Comparison of ENCODE assay signal across 12 cellular contexts in the genomic region with DNA sequence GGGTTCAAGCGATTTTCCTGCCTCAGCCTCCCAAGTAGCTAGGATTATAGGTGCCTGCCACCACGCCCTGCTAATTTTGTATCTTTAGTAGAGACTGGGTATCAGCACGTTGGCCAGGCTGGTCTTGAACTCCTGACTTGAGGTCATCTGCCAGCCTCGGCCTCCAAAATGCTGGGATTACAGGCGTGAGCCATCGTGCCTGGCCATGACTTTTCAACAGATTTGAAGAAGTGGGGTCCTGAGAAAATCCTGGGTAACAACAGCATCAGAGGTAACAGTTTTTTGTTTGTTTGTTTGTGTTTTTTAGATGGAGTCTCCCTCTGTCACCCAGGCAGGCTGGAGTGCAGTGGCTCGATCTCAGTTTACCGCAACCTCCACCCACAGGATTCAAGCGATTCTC. TPM values are rescaled to one million over a fixed set of nuclear protein-coding genes. Genes with fewer than 3 reads are reported as not detected.
A peak's percentile ranks its signal among the peaks of the same experiment; 100 is the strongest.
DNase-seq lines count a peak whose midpoint lies in the region; ATAC-seq, FAIRE-seq and TF ChIP-seq lines count a peak whose summit lies in the region.
"Had no signal": no experiment of that assay in that cellular context is flagged by ENCODE, and none has a peak within 500 bp of the region (broad histone marks: within the 10 kb centered on the region; RNA-seq: fewer than 3 reads in every experiment).

No MANE protein-coding gene starts in this region.

- no peak for TF ChIP-seq CTCF in heart right ventricle (IDR thresholded peaks at IDR 0.05)
- TF ChIP-seq CTCF in type B pancreatic cell (conservative IDR thresholded peaks at IDR 0.05): no peak

- intact Hi-C loops in heart right ventricle (cut with DNase I): loop anchor here in 8 of 10 donors (2.0 to 10.0 kb wide), 7 partner anchors 16 to 360 kb away; a partner anchor contains a TSS
- intact Hi-C loops in cardiac septum (cut with DNase I): loop anchor here (1.0 to 10.0 kb wide), 5 partner anchors 17 to 1050 kb away; a partner anchor contains a TSS

- ATAC-seq in heart right ventricle: no peak
- ATAC-seq in activated naive CD8-positive, alpha-beta T cell treated with anti-CD3 and anti-CD28 coated beads, Interleukin-2, amount 10 ng/mL, durations not matched to agents 7 days and 5 days (ENCODE audit: low read depth): no peak
- ATAC-seq in HG02623 (IDR thresholded peaks at IDR 0.05; ENCODE audit: unreplicated experiment): no peak
- no peak for ATAC-seq in HG03135 (IDR thresholded peaks at IDR 0.05; ENCODE audit: unreplicated experiment)

- WGBS in heart right ventricle, 2 donors: 91 to 92% methylated on average over 9 of the region's 9 CpGs
- WGBS in mesenchymal stem cell: 93% methylated on average over 9 of the region's 9 CpGs
- 79 to 92% (median 81%) methylated on average over 9 of the region's 9 CpGs for WGBS in small intestine, 3 donors

- H3K9me3 ChIP-seq in heart right ventricle (no peaks in the 10 kb centered on the region), mesenchymal stem cell (ENCODE audit: control insufficient read depth, low read length) (no peaks in the 10 kb centered on the region), small intestine (ENCODE audit: control insufficient read depth, low read depth) (no peaks in the 10 kb centered on the region)

- no peak overlapping the region for H2BK5ac ChIP-seq in mesenchymal stem cell (ENCODE audit: low read depth, low read length, poor library complexity, severe bottlenecking)

- peaks cover 1% of the 10 kb centered on the region for H3K36me3 Mint-ChIP-seq in activated naive CD8-positive, alpha-beta T cell treated with anti-CD3 and anti-CD28 coated beads, Interleukin-2, amount 10 ng/mL, durations not matched to agents 7 days and 5 days
- H3K36me3 Mint-ChIP-seq in type B pancreatic cell: peaks cover 5% of the 10 kb centered on the region

- POLR2A ChIA-PET in activated naive CD8-positive, alpha-beta T cell treated with anti-CD3 and anti-CD28 coated beads, Interleukin-2, amount 10 ng/mL, durations not matched to agents 7 days and 5 days (lab: Charles Lee): interaction anchor here (0.6 to 9.6 kb wide), 5 partner anchors 15 to 352 kb away, joined by 3 to 361 read pairs (median 11); no protein-coding TSS in a partner anchor

- H3K9ac ChIP-seq in mesenchymal stem cell (ENCODE audit: low read length): peak overlapping the region; percentile 99

- H3K4me3 Mint-ChIP-seq in activated naive CD8-positive, alpha-beta T cell treated with anti-CD3 and anti-CD28 coated beads, Interleukin-2, amount 10 ng/mL, durations not matched to agents 7 days and 5 days: peak overlapping the region; percentile 76
- H3K4me3 Mint-ChIP-seq in type B pancreatic cell: peak overlapping the region; percentile 78

- H3K18ac ChIP-seq in mesenchymal stem cell (ENCODE audit: low read depth in 1 of 2, low read length in 2 of 2): no peak overlapping the region

- H3K79me1 ChIP-seq in mesenchymal stem cell (replicated peaks; ENCODE audit: low read length, poor library complexity, severe bottlenecking): peaks cover 4% of the 10 kb centered on the region

- H3K36me3 ChIP-seq in heart right ventricle (peaks cover 0 to 43% (median 13%) of the 10 kb centered on the region in 9 donors), mesenchymal stem cell (ENCODE audit: control insufficient read depth in 1 of 2, insufficient read depth in 2 of 2, low read depth in 1 of 2, low read length in 2 of 2) (peaks cover 11 to 21% of the 10 kb centered on the region in 2 experiments), small intestine (ENCODE audit: control insufficient read depth in 2 of 2, insufficient read depth in 2 of 2, low read length in 2 of 2) (peaks cover 2 to 4% of the 10 kb centered on the region in 2 donors)

- H3K4me2 ChIP-seq in mesenchymal stem cell (ENCODE audit: low read length, poor library complexity, severe bottlenecking): no peak overlapping the region

- DNase-seq in heart right ventricle (no peak), cardiac septum (ENCODE audit: low spot score) (no peak), mesenchymal stem cell (peak; percentile 78), type B pancreatic cell (ENCODE audit: extremely low spot score, unreplicated experiment) (no peak), small intestine (no peak)
- no peak for DNase-seq in activated naive CD8-positive, alpha-beta T cell treated with anti-CD3 and anti-CD28 coated beads, Interleukin-2, amount 10 ng/mL, durations not matched to agents 7 days and 5 days
- DNase-seq: activated gamma-delta T cell, kidney, NCI-H446 treated with DMSO at 0.1 percent for 48 hours had no signal

- H3K4me1 Mint-ChIP-seq in activated naive CD8-positive, alpha-beta T cell treated with anti-CD3 and anti-CD28 coated beads, Interleukin-2, amount 10 ng/mL, durations not matched to agents 7 days and 5 days: peaks cover 32% of the 10 kb centered on the region
- peaks cover 25% of the 10 kb centered on the region for H3K4me1 Mint-ChIP-seq in type B pancreatic cell (ENCODE audit: unreplicated experiment)

- H3K27me3 ChIP-seq in heart right ventricle (no peaks in the 10 kb centered on the region), mesenchymal stem cell (ENCODE audit: control insufficient read depth in 1 of 2, insufficient read depth in 1 of 2, low read length in 2 of 2) (no peaks in the 10 kb centered on the region), small intestine (ENCODE audit: control insufficient read depth in 2 of 2, insufficient read depth in 2 of 2, low read length in 2 of 2) (no peaks in the 10 kb centered on the region)

- H4K8ac ChIP-seq in mesenchymal stem cell (ENCODE audit: low read length): no peak overlapping the region

- no peak for FAIRE-seq in small intestine (lab: Jason Lieb, UNC)
- FAIRE-seq: kidney had no signal

- no peak overlapping the region for H2AFZ ChIP-seq in mesenchymal stem cell (ENCODE audit: low read depth, low read length)

- H3K4ac ChIP-seq in mesenchymal stem cell (ENCODE audit: low read depth in 1 of 2, low read length in 2 of 2): no peak overlapping the region

- no peak overlapping the region for H3K23ac ChIP-seq in mesenchymal stem cell (ENCODE audit: low read length in 2 of 2)

- H3K14ac ChIP-seq in mesenchymal stem cell (ENCODE audit: low read length in 2 of 2): no peak overlapping the region

- peak overlapping the region; percentile 87 for H3K27ac Mint-ChIP-seq in activated naive CD8-positive, alpha-beta T cell treated with anti-CD3 and anti-CD28 coated beads, Interleukin-2, amount 10 ng/mL, durations not matched to agents 7 days and 5 days
- H3K27ac Mint-ChIP-seq in type B pancreatic cell: peak overlapping the region; percentile 88

- H4K91ac ChIP-seq in mesenchymal stem cell (ENCODE audit: low read length): no peak overlapping the region

- no peaks in the 10 kb centered on the region for H3K9me3 Mint-ChIP-seq in activated naive CD8-positive, alpha-beta T cell treated with anti-CD3 and anti-CD28 coated beads, Interleukin-2, amount 10 ng/mL, durations not matched to agents 7 days and 5 days
- no peaks in the 10 kb centered on the region for H3K9me3 Mint-ChIP-seq in type B pancreatic cell

- peak overlapping the region in 8 of 10 donors; percentile 32 to 100 (median 99) for H3K27ac ChIP-seq in heart right ventricle
- H3K27ac ChIP-seq in mesenchymal stem cell (ENCODE audit: low read length, poor library complexity, severe bottlenecking): no peak overlapping the region
- H3K27ac ChIP-seq in small intestine (ENCODE audit: low read depth in 1 of 2, low read length in 1 of 2): peak overlapping the region in 1 of 2 donors; percentile 99

- H2AK5ac ChIP-seq in mesenchymal stem cell (ENCODE audit: low read length, severe bottlenecking): no peak overlapping the region

- H3K4me1 ChIP-seq in heart right ventricle (peaks cover 7 to 41% (median 31%) of the 10 kb centered on the region in 9 donors), mesenchymal stem cell (ENCODE audit: control insufficient read depth, insufficient read depth, low read depth, low read length) (peaks cover 27% of the 10 kb centered on the region), small intestine (ENCODE audit: control insufficient read depth in 2 of 2, insufficient read depth in 1 of 2, low read depth in 1 of 2, low read length in 1 of 2) (no peaks in the 10 kb centered on the region)

- H3K27me3 Mint-ChIP-seq in activated naive CD8-positive, alpha-beta T cell treated with anti-CD3 and anti-CD28 coated beads, Interleukin-2, amount 10 ng/mL, durations not matched to agents 7 days and 5 days: no peaks in the 10 kb centered on the region
- H3K27me3 Mint-ChIP-seq in type B pancreatic cell: no peaks in the 10 kb centered on the region

- H2BK120ac ChIP-seq in mesenchymal stem cell (ENCODE audit: low read depth, low read length): peak overlapping the region; percentile 29

- no peak overlapping the region for H2BK15ac ChIP-seq in mesenchymal stem cell (ENCODE audit: low read depth, poor library complexity, severe bottlenecking)

- peak overlapping the region in 1 of 10 donors; percentile 100 for H3K4me3 ChIP-seq in heart right ventricle
- no peak overlapping the region for H3K4me3 ChIP-seq in mesenchymal stem cell (ENCODE audit: insufficient read depth in 1 of 2, low read depth in 1 of 2, low read length in 2 of 2)
- H3K4me3 ChIP-seq in small intestine (ENCODE audit: low read depth in 1 of 2, low read length in 2 of 2): no peak overlapping the region

- H2BK12ac ChIP-seq in mesenchymal stem cell (ENCODE audit: low read length in 2 of 2): no peak overlapping the region

RNA-seq across cellular contexts. Expression of a gene that starts 3.6 kb away (rescaled TPM):
- total RNA-seq in heart right ventricle: 100 to 1,000 TPM in 4 of 10 donors, 10 to 100 TPM in 6; 22.4 to 247 (median 70.0) TPM
- polyA plus RNA-seq in heart right ventricle: 10 to 100 TPM; 41.2 to 65.4 TPM
- 97.7 TPM for total RNA-seq in cardiac septum
- total RNA-seq in activated naive CD8-positive, alpha-beta T cell treated with anti-CD3 and anti-CD28 coated beads, Interleukin-2, amount 10 ng/mL, durations not matched to agents 7 days and 5 days: 10 to 100 TPM; 82.7 to 84.6 TPM
- 273 TPM for polyA plus RNA-seq in mesenchymal stem cell (2013, experiment 1 of 2)
- polyA plus RNA-seq in mesenchymal stem cell (2013, experiment 2 of 2): 264 TPM
- total RNA-seq in type B pancreatic cell (ENCODE audit: low replicate concordance): 31.3 and 116 TPM in 2 replicates
- polyA plus RNA-seq in small intestine: 100 to 1,000 TPM in 1 of 3 donors, 10 to 100 TPM in 2; 44.7 to 214 (median 54.6) TPM

RNA-seq across cellular contexts. Expression of a gene that starts 6.7 kb away (rescaled TPM):
- total RNA-seq in heart right ventricle: 100 to 1,000 TPM; 532 to 789 (median 744) TPM
- 100 to 1,000 TPM; 235 to 827 TPM for polyA plus RNA-seq in heart right ventricle
- 595 TPM for total RNA-seq in cardiac septum
- 100 to 1,000 TPM; 170 to 181 TPM for total RNA-seq in activated naive CD8-positive, alpha-beta T cell treated with anti-CD3 and anti-CD28 coated beads, Interleukin-2, amount 10 ng/mL, durations not matched to agents 7 days and 5 days
- 139 TPM for polyA plus RNA-seq in mesenchymal stem cell (2013, experiment 1 of 2)
- polyA plus RNA-seq in mesenchymal stem cell (2013, experiment 2 of 2): 142 TPM
- 416 and 497 TPM in 2 replicates for total RNA-seq in type B pancreatic cell (ENCODE audit: low replicate concordance)
- 100 to 1,000 TPM; 390 to 523 (median 442) TPM for polyA plus RNA-seq in small intestine

RNA-seq across cellular contexts. Expression of a gene that starts 6.9 kb away (rescaled TPM):
- total RNA-seq in heart right ventricle (1 to 10 TPM in 9 of 10 donors, under 1 TPM in 1; 0.72 to 4.8 (median 2.4) TPM), cardiac septum (0.94 TPM), type B pancreatic cell (ENCODE audit: low replicate concordance) (10.1 and 19.4 TPM in 2 replicates)
- polyA plus RNA-seq in heart right ventricle (1 to 10 TPM; 2.7 to 3.8 TPM), small intestine (1 to 10 TPM in 2 of 3 donors, not detected in 1; 3.1 to 4.0 TPM)
- total RNA-seq in activated naive CD8-positive, alpha-beta T cell treated with anti-CD3 and anti-CD28 coated beads, Interleukin-2, amount 10 ng/mL, durations not matched to agents 7 days and 5 days: 10 to 100 TPM in 1 of 2 experiments, 1 to 10 TPM in 1; 5.8 to 10.8 TPM
- 4.3 TPM for polyA plus RNA-seq in mesenchymal stem cell (2013, experiment 1 of 2)
- 4.1 TPM for polyA plus RNA-seq in mesenchymal stem cell (2013, experiment 2 of 2)
- total RNA-seq: LHCN-M2 had no signal

RNA-seq across cellular contexts. Expression of a gene that starts 11.4 kb away (rescaled TPM):
- total RNA-seq in heart right ventricle: 1 to 10 TPM; 1.9 to 5.7 (median 4.1) TPM
- polyA plus RNA-seq in heart right ventricle: 1 to 10 TPM; 3.1 to 6.9 TPM
- 4.4 TPM for total RNA-seq in cardiac septum
- 10 to 100 TPM; 46.2 to 47.8 TPM for total RNA-seq in activated naive CD8-positive, alpha-beta T cell treated with anti-CD3 and anti-CD28 coated beads, Interleukin-2, amount 10 ng/mL, durations not matched to agents 7 days and 5 days
- 2.8 TPM for polyA plus RNA-seq in mesenchymal stem cell (2013, experiment 1 of 2)
- 2.9 TPM for polyA plus RNA-seq in mesenchymal stem cell (2013, experiment 2 of 2)
- 13.7 and 37.2 TPM in 2 replicates for total RNA-seq in type B pancreatic cell (ENCODE audit: low replicate concordance)
- 10 to 100 TPM in 1 of 3 donors, 1 to 10 TPM in 2; 3.1 to 22.3 (median 7.0) TPM for polyA plus RNA-seq in small intestine

RNA-seq across cellular contexts. Expression of a gene that starts 19.6 kb away (rescaled TPM):
- total RNA-seq in heart right ventricle: 10 to 100 TPM; 47.8 to 79.3 (median 57.8) TPM
- 100 to 1,000 TPM in 1 of 2 donors, 10 to 100 TPM in 1; 29.7 to 173 TPM for polyA plus RNA-seq in heart right ventricle
- 101 TPM for total RNA-seq in cardiac septum
- 10 to 100 TPM; 20.0 to 20.3 TPM for total RNA-seq in activated naive CD8-positive, alpha-beta T cell treated with anti-CD3 and anti-CD28 coated beads, Interleukin-2, amount 10 ng/mL, durations not matched to agents 7 days and 5 days
- polyA plus RNA-seq in mesenchymal stem cell (2013, experiment 1 of 2): 10.8 TPM
- 10.4 TPM for polyA plus RNA-seq in mesenchymal stem cell (2013, experiment 2 of 2)
- 50.1 and 55.0 TPM in 2 replicates for total RNA-seq in type B pancreatic cell (ENCODE audit: low replicate concordance)
- 100 to 1,000 TPM in 2 of 3 donors, 10 to 100 TPM in 1; 61.8 to 206 (median 134) TPM for polyA plus RNA-seq in small intestine
